27 cellular contexts compared by ENCODE assay signal in the genomic region with DNA sequence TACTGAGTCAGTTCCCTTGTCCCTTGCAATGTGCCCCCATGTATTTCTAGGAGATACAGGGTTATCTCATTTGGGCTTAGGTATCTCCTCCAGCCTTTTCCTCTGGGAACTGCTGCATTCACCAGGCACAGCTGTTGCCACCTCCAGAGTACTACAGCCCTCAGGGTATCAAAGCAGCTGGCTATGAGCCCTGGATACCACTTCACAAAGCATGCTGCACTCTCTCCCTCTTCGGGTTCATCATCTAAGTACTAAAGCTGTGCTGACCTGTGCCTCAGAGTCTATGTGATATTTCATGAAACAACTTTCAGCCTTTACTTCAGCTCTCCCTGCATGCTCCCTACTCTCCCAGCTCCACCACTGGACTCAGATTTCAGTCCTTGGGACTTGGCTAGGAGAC.
"Had no signal": no experiment of that assay in that cellular context is flagged by ENCODE, and none has a peak within 500 bp of the region (broad histone marks: within the 10 kb centered on the region; RNA-seq: fewer than 3 reads in every experiment).

No MANE protein-coding gene starts in this region.

- H3K27ac Mint-ChIP-seq: activated T-helper 1 cell treated with anti-CD3 and anti-CD28 coated beads, Interleukin-12 subunit alpha, Interleukin-12 subunit beta, Interleukin-2, Interleukin-4 antibody, amounts not matched to agents 30 ng/mL and 10 ng/mL and 1 ng/mL, durations not matched to agents 14 hours and 24 hours and 36 hours; endodermal cell; nephron; stimulated activated naive B cell treated with anti-CD40 and anti-IgM and Interleukin-4, amounts not matched to agents 10 μg/mL and 1 μg/mL and 100 μg/mL, for 72 hours had no signal

- H3K36me3 ChIP-seq: brain microvascular endothelial cell, stomach, thyroid gland, upper lobe of left lung, vagina had no signal

- H3K4me3 Mint-ChIP-seq: activated T-helper 1 cell treated with anti-CD3 and anti-CD28 coated beads, Interleukin-12 subunit alpha, Interleukin-12 subunit beta, Interleukin-2, Interleukin-4 antibody, amounts not matched to agents 30 ng/mL and 10 ng/mL and 1 ng/mL, durations not matched to agents 14 hours and 24 hours and 36 hours; endodermal cell; nephron; stimulated activated naive B cell treated with anti-CD40 and anti-IgM and Interleukin-4, amounts not matched to agents 10 μg/mL and 1 μg/mL and 100 μg/mL, for 72 hours had no signal

- H3K4me1 ChIP-seq: thyroid gland, upper lobe of left lung, vagina had no signal

- H3K27ac ChIP-seq: brain microvascular endothelial cell, stomach, thyroid gland, upper lobe of left lung, vagina had no signal

- DNase-seq: activated CD4-positive, alpha-beta T cell treated with anti-CD3 and anti-CD28 coated beads for 4 hours; activated CD4-positive, alpha-beta T cell treated with anti-CD3 and anti-CD28 coated beads, Interleukin-2, amount 50 U/mL, for 48 hours; activated CD4-positive, CD25-positive, alpha-beta regulatory T cell; activated CD8-positive, alpha-beta memory T cell treated with anti-CD3 and anti-CD28 coated beads, Interleukin-2, amount 50 U/mL, for 4 hours; activated effector memory CD4-positive, alpha-beta T cell treated with anti-CD3 and anti-CD28 coated beads, Interleukin-2, amount 50 U/mL, for 16 hours; activated naive CD4-positive, alpha-beta T cell treated with anti-CD3 and anti-CD28 coated beads, Interleukin-2, amount 50 U/mL, for 16 hours; activated T-cell treated with anti-CD3 and anti-CD28 coated beads, Interleukin-2, amount 50 U/mL, for 1 hour; amniotic stem cell; brain microvascular endothelial cell; central memory CD4-positive, alpha-beta T cell; endodermal cell; foreskin fibroblast; head of caudate nucleus; hypothalamus; mesendoderm; small intestine; stimulated activated CD4-positive, alpha-beta T cell treated with anti-CD3 and anti-CD28 coated beads, Interleukin-4, amount 100 ng/mL, for 24 hours; stimulated activated naive B cell treated with anti-CD40 and anti-IgM and Interleukin-4, amounts not matched to agents 10 μg/mL and 1 μg/mL and 100 μg/mL, for 72 hours; stomach; thyroid gland; upper lobe of left lung had no signal

- H3K36me3 Mint-ChIP-seq: stimulated activated naive B cell treated with anti-CD40 and anti-IgM and Interleukin-4, amounts not matched to agents 10 μg/mL and 1 μg/mL and 100 μg/mL, for 72 hours had no signal

- H3K9me3 ChIP-seq: stomach, thyroid gland, upper lobe of left lung, vagina had no signal

- H3K27me3 Mint-ChIP-seq: stimulated activated naive B cell treated with anti-CD40 and anti-IgM and Interleukin-4, amounts not matched to agents 10 μg/mL and 1 μg/mL and 100 μg/mL, for 72 hours had no signal

- H3K27me3 ChIP-seq: brain microvascular endothelial cell, stomach, thyroid gland, upper lobe of left lung, vagina had no signal

- H3K4me3 ChIP-seq: lung, stomach, thyroid gland, upper lobe of left lung, vagina had no signal

- H3K9me3 Mint-ChIP-seq: activated T-helper 1 cell treated with anti-CD3 and anti-CD28 coated beads, Interleukin-12 subunit alpha, Interleukin-12 subunit beta, Interleukin-2, Interleukin-4 antibody, amounts not matched to agents 30 ng/mL and 10 ng/mL and 1 ng/mL, durations not matched to agents 14 hours and 24 hours and 36 hours had no signal

- ATAC-seq: left lobe of liver, sciatic nerve had no signal

- H3K4me1 Mint-ChIP-seq: endodermal cell; nephron; stimulated activated naive B cell treated with anti-CD40 and anti-IgM and Interleukin-4, amounts not matched to agents 10 μg/mL and 1 μg/mL and 100 μg/mL, for 72 hours had no signal
